1 cellular context compared by ENCODE assay signal in the genomic region with DNA sequence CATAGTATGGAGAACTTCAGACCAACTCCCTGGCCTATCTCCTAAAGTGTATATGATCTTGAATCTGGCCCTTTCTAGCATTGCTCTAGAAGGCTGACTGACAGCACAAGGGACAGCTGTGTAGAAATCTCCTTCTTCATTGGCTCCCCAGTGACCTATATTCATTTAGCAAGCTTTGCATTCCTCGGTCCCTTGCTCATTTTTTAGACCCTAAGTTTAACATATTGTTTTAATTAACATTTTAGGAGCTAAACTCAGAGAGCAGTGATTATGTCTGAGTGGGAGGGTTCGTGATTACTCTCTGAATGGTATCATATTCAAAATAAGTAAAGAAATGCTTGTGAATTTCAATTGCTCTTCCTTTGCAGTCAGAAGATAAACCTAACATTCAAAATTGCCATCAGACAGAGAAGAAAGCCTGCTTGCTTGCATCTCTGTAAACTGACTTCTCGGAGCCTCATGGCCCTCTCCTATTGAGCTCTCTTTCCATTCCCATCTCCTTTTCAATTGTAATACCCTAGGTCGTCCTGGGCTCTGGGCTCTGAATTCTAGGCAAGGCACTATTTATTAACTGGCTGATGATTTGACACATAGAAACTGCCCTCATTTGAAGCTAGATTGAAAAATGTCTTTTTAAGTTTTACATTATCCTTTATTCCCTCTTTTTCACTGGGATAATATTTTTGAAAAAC.
TF ChIP-seq lines count a peak whose summit lies in the region.

No MANE protein-coding gene starts in this region.

TF ChIP-seq in WTC11, 78 proteins besides CTCF, POLR2A, EP300 and RAD21 (continued from another document):
- TF ChIP-seq, protein P1, sequence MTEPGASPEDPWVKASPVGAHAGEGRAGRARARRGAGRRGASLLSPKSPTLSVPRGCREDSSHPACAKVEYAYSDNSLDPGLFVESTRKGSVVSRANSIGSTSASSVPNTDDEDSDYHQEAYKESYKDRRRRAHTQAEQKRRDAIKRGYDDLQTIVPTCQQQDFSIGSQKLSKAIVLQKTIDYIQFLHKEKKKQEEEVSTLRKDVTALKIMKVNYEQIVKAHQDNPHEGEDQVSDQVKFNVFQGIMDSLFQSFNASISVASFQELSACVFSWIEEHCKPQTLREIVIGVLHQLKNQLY (CRISPR knock-in tag; IDR thresholded peaks at IDR 0.05), result no peak
- TF ChIP-seq, protein P2, sequence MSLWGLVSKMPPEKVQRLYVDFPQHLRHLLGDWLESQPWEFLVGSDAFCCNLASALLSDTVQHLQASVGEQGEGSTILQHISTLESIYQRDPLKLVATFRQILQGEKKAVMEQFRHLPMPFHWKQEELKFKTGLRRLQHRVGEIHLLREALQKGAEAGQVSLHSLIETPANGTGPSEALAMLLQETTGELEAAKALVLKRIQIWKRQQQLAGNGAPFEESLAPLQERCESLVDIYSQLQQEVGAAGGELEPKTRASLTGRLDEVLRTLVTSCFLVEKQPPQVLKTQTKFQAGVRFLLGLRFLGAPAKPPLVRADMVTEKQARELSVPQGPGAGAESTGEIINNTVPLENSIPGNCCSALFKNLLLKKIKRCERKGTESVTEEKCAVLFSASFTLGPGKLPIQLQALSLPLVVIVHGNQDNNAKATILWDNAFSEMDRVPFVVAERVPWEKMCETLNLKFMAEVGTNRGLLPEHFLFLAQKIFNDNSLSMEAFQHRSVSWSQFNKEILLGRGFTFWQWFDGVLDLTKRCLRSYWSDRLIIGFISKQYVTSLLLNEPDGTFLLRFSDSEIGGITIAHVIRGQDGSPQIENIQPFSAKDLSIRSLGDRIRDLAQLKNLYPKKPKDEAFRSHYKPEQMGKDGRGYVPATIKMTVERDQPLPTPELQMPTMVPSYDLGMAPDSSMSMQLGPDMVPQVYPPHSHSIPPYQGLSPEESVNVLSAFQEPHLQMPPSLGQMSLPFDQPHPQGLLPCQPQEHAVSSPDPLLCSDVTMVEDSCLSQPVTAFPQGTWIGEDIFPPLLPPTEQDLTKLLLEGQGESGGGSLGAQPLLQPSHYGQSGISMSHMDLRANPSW (CRISPR knock-in tag; conservative IDR thresholded peaks at IDR 0.05; ENCODE audit: low read depth), result no peak
